ENCODE assay signal across 1 cellular context in genomic region chr15:38879909-38880471, GRCh38.
TF ChIP-seq lines count a peak whose summit lies in the region.

No MANE protein-coding gene starts in this region.

TF ChIP-seq in GM23338, 12 proteins besides CTCF, POLR2A, EP300 and RAD21:
- TF ChIP-seq, protein P1, sequence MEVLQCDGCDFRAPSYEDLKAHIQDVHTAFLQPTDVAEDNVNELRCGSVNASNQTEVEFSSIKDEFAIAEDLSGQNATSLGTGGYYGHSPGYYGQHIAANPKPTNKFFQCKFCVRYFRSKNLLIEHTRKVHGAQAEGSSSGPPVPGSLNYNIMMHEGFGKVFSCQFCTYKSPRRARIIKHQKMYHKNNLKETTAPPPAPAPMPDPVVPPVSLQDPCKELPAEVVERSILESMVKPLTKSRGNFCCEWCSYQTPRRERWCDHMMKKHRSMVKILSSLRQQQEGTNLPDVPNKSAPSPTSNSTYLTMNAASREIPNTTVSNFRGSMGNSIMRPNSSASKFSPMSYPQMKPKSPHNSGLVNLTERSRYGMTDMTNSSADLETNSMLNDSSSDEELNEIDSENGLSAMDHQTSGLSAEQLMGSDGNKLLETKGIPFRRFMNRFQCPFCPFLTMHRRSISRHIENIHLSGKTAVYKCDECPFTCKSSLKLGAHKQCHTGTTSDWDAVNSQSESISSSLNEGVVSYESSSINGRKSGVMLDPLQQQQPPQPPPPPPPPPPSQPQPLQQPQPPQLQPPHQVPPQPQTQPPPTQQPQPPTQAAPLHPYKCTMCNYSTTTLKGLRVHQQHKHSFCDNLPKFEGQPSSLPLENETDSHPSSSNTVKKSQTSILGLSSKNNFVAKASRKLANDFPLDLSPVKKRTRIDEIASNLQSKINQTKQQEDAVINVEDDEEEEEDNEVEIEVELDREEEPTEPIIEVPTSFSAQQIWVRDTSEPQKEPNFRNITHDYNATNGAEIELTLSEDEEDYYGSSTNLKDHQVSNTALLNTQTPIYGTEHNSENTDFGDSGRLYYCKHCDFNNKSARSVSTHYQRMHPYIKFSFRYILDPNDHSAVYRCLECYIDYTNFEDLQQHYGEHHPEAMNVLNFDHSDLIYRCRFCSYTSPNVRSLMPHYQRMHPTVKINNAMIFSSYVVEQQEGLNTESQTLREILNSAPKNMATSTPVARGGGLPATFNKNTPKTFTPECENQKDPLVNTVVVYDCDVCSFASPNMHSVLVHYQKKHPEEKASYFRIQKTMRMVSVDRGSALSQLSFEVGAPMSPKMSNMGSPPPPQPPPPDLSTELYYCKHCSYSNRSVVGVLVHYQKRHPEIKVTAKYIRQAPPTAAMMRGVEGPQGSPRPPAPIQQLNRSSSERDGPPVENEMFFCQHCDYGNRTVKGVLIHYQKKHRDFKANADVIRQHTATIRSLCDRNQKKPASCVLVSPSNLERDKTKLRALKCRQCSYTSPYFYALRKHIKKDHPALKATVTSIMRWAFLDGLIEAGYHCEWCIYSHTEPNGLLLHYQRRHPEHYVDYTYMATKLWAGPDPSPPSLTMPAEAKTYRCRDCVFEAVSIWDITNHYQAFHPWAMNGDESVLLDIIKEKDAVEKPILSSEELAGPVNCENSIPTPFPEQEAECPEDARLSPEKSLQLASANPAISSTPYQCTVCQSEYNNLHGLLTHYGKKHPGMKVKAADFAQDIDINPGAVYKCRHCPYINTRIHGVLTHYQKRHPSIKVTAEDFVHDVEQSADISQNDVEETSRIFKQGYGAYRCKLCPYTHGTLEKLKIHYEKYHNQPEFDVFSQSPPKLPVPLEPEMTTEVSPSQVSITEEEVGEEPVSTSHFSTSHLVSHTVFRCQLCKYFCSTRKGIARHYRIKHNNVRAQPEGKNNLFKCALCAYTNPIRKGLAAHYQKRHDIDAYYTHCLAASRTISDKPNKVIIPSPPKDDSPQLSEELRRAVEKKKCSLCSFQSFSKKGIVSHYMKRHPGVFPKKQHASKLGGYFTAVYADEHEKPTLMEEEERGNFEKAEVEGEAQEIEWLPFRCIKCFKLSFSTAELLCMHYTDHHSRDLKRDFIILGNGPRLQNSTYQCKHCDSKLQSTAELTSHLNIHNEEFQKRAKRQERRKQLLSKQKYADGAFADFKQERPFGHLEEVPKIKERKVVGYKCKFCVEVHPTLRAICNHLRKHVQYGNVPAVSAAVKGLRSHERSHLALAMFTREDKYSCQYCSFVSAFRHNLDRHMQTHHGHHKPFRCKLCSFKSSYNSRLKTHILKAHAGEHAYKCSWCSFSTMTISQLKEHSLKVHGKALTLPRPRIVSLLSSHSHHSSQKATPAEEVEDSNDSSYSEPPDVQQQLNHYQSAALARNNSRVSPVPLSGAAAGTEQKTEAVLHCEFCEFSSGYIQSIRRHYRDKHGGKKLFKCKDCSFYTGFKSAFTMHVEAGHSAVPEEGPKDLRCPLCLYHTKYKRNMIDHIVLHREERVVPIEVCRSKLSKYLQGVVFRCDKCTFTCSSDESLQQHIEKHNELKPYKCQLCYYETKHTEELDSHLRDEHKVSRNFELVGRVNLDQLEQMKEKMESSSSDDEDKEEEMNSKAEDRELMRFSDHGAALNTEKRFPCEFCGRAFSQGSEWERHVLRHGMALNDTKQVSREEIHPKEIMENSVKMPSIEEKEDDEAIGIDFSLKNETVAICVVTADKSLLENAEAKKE (CRISPR knock-in tag; IDR thresholded peaks at IDR 0.05), result no peak
